ENCODE assay signal across 8 cellular contexts in the genomic region with DNA sequence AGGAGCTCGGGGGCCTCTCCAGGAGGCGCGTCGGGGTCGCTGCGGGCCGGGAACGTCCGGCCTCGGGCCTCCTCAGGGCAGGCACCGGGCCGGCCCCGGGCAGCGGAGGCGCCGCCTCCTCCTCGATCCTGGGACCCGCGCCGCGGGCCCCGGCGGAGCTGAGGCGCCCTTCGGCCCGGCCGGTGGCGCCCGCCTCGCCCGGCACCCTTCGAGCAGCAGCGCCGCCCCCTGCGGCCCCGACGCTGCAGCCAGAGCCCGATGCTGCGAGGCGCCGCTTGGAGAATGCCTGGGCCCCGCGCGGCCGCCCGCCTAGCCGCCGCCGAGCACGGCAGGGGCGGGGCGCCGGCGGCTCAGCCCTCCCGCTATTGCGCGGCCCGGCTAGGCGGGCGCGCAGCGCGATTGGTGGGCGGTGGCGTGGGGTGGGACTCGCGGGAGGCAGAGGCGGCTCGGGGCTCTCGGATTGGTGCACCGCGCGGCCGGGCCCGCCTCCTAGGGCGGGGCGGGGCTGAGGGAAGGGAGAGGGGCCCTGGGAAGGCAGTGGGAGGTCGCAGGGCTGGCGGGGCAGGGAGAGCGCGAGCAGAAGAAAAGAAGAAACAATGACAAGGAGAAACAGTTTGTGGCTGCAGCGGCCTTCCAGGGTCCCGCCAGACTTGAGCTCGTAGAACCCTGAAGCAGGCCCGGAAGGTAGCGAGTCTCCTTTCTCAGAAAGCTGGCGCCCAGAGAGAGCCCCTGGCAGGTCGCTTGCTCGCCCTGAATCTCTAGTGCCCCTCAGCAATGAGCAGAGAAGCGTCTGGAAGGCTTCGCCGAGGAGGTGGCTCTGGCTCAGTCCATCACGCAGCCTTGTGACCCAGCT. TPM values are rescaled to one million over a fixed set of nuclear protein-coding genes. Genes with fewer than 3 reads are reported as not detected.
DNase-seq lines count a peak whose midpoint lies in the region; ATAC-seq lines count a peak whose summit lies in the region.

A gene (minus strand): TSS at position 284 of the 853 bp plus-strand sequence. CDS start 852 bp downstream, outside the sequence.

- H3K36me3 ChIP-seq in BLaER1 = no peaks in the 10 kb centered on the region

- H3K4me2 ChIP-seq in BLaER1 = peak within 1 kb of the TSS; percentile 99

- H3K27ac ChIP-seq in BLaER1 = peak within 1 kb of the TSS; percentile 87
- H3K27ac ChIP-seq in cingulate gyrus (ENCODE audit: low read depth, low read length) = peak within 1 kb of the TSS; percentile 98

- intact Hi-C loops in activated CD4-positive, alpha-beta T cell treated with anti-CD3 and anti-CD28 coated beads, Interleukin-2, amount 10 ng/mL, durations not matched to agents 24 days and 14 days (cut with micrococcal nuclease) = loop anchor here (1.0 kb wide), 1 partner anchor 45 kb away; no protein-coding TSS in a partner anchor

- H3K9me3 Mint-ChIP-seq in activated CD4-positive, alpha-beta T cell treated with anti-CD3 and anti-CD28 coated beads, Interleukin-2, amount 10 ng/mL, durations not matched to agents 24 days and 14 days = no peaks in the 10 kb centered on the region

- peak within 1 kb of the TSS; percentile 87 for H3K9ac ChIP-seq in BLaER1

- H3K27ac Mint-ChIP-seq in activated CD4-positive, alpha-beta T cell treated with anti-CD3 and anti-CD28 coated beads, Interleukin-2, amount 10 ng/mL, durations not matched to agents 24 days and 14 days = peak within 1 kb of the TSS; percentile 94

- H3K4me3 ChIP-seq in BLaER1 = peak within 1 kb of the TSS; percentile 93

- ATAC-seq in GM19324 (IDR thresholded peaks at IDR 0.05; ENCODE audit: low FRiP score, unreplicated experiment) (peak; percentile 79), HG03460 (IDR thresholded peaks at IDR 0.05; ENCODE audit: unreplicated experiment) (peak; percentile 60)

- peaks cover 83% of the 10 kb centered on the region for H3K4me1 ChIP-seq in BLaER1

- peak within 1 kb of the TSS; percentile 96 for H3K4me3 Mint-ChIP-seq in activated CD4-positive, alpha-beta T cell treated with anti-CD3 and anti-CD28 coated beads, Interleukin-2, amount 10 ng/mL, durations not matched to agents 24 days and 14 days

- peaks cover 46% of the 10 kb centered on the region for H4K20me1 ChIP-seq in BLaER1

- H3K36me3 Mint-ChIP-seq in activated CD4-positive, alpha-beta T cell treated with anti-CD3 and anti-CD28 coated beads, Interleukin-2, amount 10 ng/mL, durations not matched to agents 24 days and 14 days (ENCODE audit: low read depth) = peaks cover 17% of the 10 kb centered on the region

- DNase-seq in NCI-H69 (lab: John Stamatoyannopoulos, UW) = peak; percentile 98
- DNase-seq in activated CD4-positive, alpha-beta T cell treated with anti-CD3 and anti-CD28 coated beads, Interleukin-2, amount 10 ng/mL, durations not matched to agents 24 days and 14 days = peak; percentile 100
- peak; percentile 99 for DNase-seq in left kidney (ENCODE audit: low read depth, low spot score)
- peak; percentile 97 to 98 for DNase-seq in stimulated activated CD4-positive, alpha-beta T cell treated with anti-CD3 and anti-CD28 coated beads, Interleukin-1b, Interleukin-23, amount 100 ng/mL, for 4 hours (ENCODE audit: low read depth in 2 of 2)

- peaks cover 53% of the 10 kb centered on the region for H3K4me1 Mint-ChIP-seq in activated CD4-positive, alpha-beta T cell treated with anti-CD3 and anti-CD28 coated beads, Interleukin-2, amount 10 ng/mL, durations not matched to agents 24 days and 14 days

- no peaks in the 10 kb centered on the region; the same call in 1 of the 2 replicates for H3K27me3 ChIP-seq in BLaER1

- no peaks in the 10 kb centered on the region for H3K9me3 ChIP-seq in BLaER1

- H3K27me3 Mint-ChIP-seq in activated CD4-positive, alpha-beta T cell treated with anti-CD3 and anti-CD28 coated beads, Interleukin-2, amount 10 ng/mL, durations not matched to agents 24 days and 14 days = no peaks in the 10 kb centered on the region

RNA-seq across cellular contexts. Expression of the gene that starts here (rescaled TPM):
- 56.1 and 64.4 TPM in 2 replicates for total RNA-seq in activated CD4-positive, alpha-beta T cell treated with anti-CD3 and anti-CD28 coated beads, Interleukin-2, amount 10 ng/mL, durations not matched to agents 24 days and 14 days

Comparison
In these comparisons a context has a peak if more than half of its experiments do, and no peak if none do; other contexts are left out.
1. Peak in every context shown above with its lines: DNase-seq, ATAC-seq, H3K4me3 ChIP-seq and H3K27ac ChIP-seq.